8 cellular contexts compared by ENCODE assay signal in the genomic region with DNA sequence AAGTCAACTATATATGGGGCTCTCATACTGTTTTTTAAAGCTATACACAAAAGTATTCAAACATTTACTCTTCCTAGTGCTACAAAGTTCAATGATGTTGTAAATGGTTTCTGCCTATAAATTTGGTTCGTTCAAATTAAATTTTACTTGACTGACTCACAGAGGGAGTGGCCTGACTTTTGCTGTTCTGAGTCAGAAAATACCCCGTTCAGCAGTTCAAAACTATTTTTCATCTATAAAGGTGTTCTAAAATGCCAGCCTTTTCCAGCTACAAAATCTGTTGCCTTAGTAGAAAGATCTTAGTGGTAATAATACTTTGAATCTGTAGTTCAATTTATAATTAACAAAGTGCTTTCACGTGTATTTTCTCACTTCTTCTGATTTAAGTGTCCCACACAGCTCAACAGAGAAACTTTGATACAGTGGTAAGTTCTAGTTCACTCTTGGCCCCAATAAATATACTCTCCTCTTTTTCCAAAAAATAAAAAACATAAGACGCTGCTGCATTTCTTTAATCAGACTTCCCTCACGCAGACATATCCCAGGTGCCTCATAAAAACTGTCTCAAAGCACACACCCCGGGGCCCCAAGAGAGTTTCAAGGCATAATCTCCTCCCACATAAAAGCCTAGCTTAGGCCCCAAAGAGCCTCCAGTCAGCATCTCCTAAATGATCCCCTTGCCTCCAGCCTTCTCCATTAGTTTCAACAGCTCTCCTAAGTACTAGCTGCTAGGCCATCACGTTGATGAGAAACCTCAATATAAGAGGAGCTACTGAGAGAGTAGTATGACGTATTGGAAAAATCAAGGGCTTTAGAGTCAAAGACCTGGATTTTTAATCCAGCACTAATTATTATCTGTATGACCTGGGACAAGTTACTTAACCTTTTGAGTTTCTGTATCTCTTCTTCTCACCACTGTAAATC. TPM values are rescaled to one million over a fixed set of nuclear protein-coding genes. Genes with fewer than 3 reads are reported as not detected.
DNase-seq lines count a peak whose midpoint lies in the region; ATAC-seq and TF ChIP-seq lines count a peak whose summit lies in the region.

No MANE protein-coding gene starts in this region.

- BruUV-seq in MCF 10A (replicated peaks; lab: Mats Ljungman, UMichigan), result TSS peak; percentile 93

- no peaks in the 10 kb centered on the region for H3K27me3 Mint-ChIP-seq in MCF 10A (ENCODE audit: insufficient read depth, unreplicated experiment)

- POLR2A ChIA-PET in MCF 10A (lab: Yijun Ruan, JAX), result interaction anchor here (0.9 to 12.7 kb wide), 21 partner anchors 9 to 297 kb away, joined by 3 to 409 read pairs (median 8); a partner anchor contains a TSS

- DNase-seq in GF-D8 (lab: John Stamatoyannopoulos, UW) (peak; percentile 29), NCI-H82 (lab: John Stamatoyannopoulos, UW) (peak; percentile 92), MCF 10A (ENCODE audit: unreplicated experiment) (peak; percentile 59), myocyte (ENCODE audit: low read depth) (peak; percentile 41), globus pallidus (ENCODE audit: low spot score) (no peak), NCI-H187 (lab: John Stamatoyannopoulos, UW) (no peak), sciatic nerve (ENCODE audit: low spot score) (no peak)

- H3K27ac Mint-ChIP-seq in MCF 10A (ENCODE audit: low read depth, unreplicated experiment), result peak overlapping the region; percentile 89

- CTCF ChIA-PET in MCF 10A (lab: Yijun Ruan, JAX), result interaction anchor here (0.7 to 4.4 kb wide), 7 partner anchors 9 to 92 kb away, joined by 3 to 28 read pairs (median 4); no protein-coding TSS in a partner anchor

- no peak for TF ChIP-seq CTCF in MCF 10A (IDR thresholded peaks at IDR 0.05; ENCODE audit: unreplicated experiment)

- H3K4me1 Mint-ChIP-seq in MCF 10A (ENCODE audit: insufficient read depth, unreplicated experiment), result peaks cover 58% of the 10 kb centered on the region

- no peaks in the 10 kb centered on the region for H3K9me3 Mint-ChIP-seq in MCF 10A (ENCODE audit: unreplicated experiment)

- intact Hi-C loops in MCF 10A (cut with micrococcal nuclease), result no loop called here
- intact Hi-C loops in sciatic nerve (cut with DNase I), result no loop called here

- ATAC-seq in GM18868 (IDR thresholded peaks at IDR 0.05; ENCODE audit: unreplicated experiment) (no peak), sciatic nerve (no peak)

- peaks cover 23% of the 10 kb centered on the region for H3K36me3 Mint-ChIP-seq in MCF 10A (ENCODE audit: insufficient read depth, unreplicated experiment)

- peak overlapping the region; percentile 96 for H3K4me3 Mint-ChIP-seq in MCF 10A (ENCODE audit: unreplicated experiment)

RNA-seq across cellular contexts. Expression of a gene that starts 3.2 kb away (rescaled TPM):
- total RNA-seq in MCF 10A (2022), result 196 and 220 TPM in 2 replicates
- 248 and 298 TPM in 2 replicates for total RNA-seq in myocyte
- polyA plus RNA-seq in myocyte (2012), result 228 TPM
- total RNA-seq in sciatic nerve, result 256 TPM

Comparison
In these comparisons a context has a peak if more than half of its experiments do, and no peak if none do; other contexts are left out.
1. DNase-seq: peak in GF-D8 (single experiment), NCI-H82 (single experiment), MCF 10A (single experiment) and myocyte (single experiment); none in globus pallidus (single experiment), NCI-H187 (0 of 2) and sciatic nerve (single experiment).